9 cellular contexts compared by ENCODE assay signal in genomic region chr19:48724796-48725753, GRCh38. TPM values are rescaled to one million over a fixed set of nuclear protein-coding genes. Genes with fewer than 3 reads are reported as not detected.
DNase-seq lines count a peak whose midpoint lies in the region; ATAC-seq, FAIRE-seq and TF ChIP-seq lines count a peak whose summit lies in the region.
"Had no signal": no experiment of that assay in that cellular context is flagged by ENCODE, and none has a peak within 500 bp of the region (broad histone marks: within the 10 kb centered on the region; RNA-seq: fewer than 3 reads in every experiment).

No MANE protein-coding gene starts in this region.

- H3K27me3 ChIP-seq in astrocyte (ENCODE audit: insufficient read depth, low read length): no peaks in the 10 kb centered on the region
- H3K27me3 ChIP-seq in left ventricle myocardium inferior (ENCODE audit: low read depth): no peaks in the 10 kb centered on the region

- TF ChIP-seq CTCF in astrocyte (IDR thresholded peaks at IDR 0.05; ENCODE audit: insufficient read depth, low read depth, low read length) (no peak), left ventricle myocardium inferior (IDR thresholded peaks at IDR 0.05; ENCODE audit: borderline replicate concordance) (no peak)

- H3K36me3 Mint-ChIP-seq in astrocyte (ENCODE audit: low read depth, unreplicated experiment): peaks cover 2% of the 10 kb centered on the region

- DNase-seq in Ammon's horn (ENCODE audit: low spot score): peak; percentile 71
- DNase-seq in H54 (ENCODE audit: insufficient read length, low spot score): peak; percentile 75
- peak; percentile 89 for DNase-seq in NOMO-1 treated with DMSO at 0.1 percent for 48 hours (lab: John Stamatoyannopoulos, UW; ENCODE audit: unreplicated experiment)
- DNase-seq in astrocyte (ENCODE audit: low read depth): peak; percentile 71
- DNase-seq in left ventricle myocardium inferior: peak; percentile 52
- peak; percentile 80 for DNase-seq in sciatic nerve (ENCODE audit: low spot score)

- peaks cover 10% of the 10 kb centered on the region for H3K4me1 ChIP-seq in astrocyte (ENCODE audit: insufficient read depth, low read length)
- H3K4me1 ChIP-seq in left ventricle myocardium inferior: peaks cover 78% of the 10 kb centered on the region

- H3K4me2 ChIP-seq in astrocyte (ENCODE audit: low read length): peak overlapping the region; percentile 56

- intact Hi-C loops in left ventricle myocardium inferior (cut with micrococcal nuclease) (no loop called here), sciatic nerve (cut with DNase I) (no loop called here)

- H3K27ac ChIP-seq in astrocyte (ENCODE audit: low read depth, low read length) (peak overlapping the region; percentile 72), left ventricle myocardium inferior (replicated peaks) (peak overlapping the region; percentile 84)

- ATAC-seq in sciatic nerve: peak; percentile 30
- ATAC-seq in GM18870 (IDR thresholded peaks at IDR 0.05; ENCODE audit: unreplicated experiment): no peak
- no peak for ATAC-seq in GM21423 (IDR thresholded peaks at IDR 0.05; ENCODE audit: unreplicated experiment)

- peak overlapping the region; percentile 8 for H3K4me3 ChIP-seq in astrocyte (ENCODE audit: insufficient read depth, low read depth, low read length)
- peak overlapping the region; percentile 14 for H3K4me3 ChIP-seq in left ventricle myocardium inferior

- H3K27ac Mint-ChIP-seq in astrocyte (ENCODE audit: unreplicated experiment): peak overlapping the region; percentile 81

- peaks cover 8% of the 10 kb centered on the region for H3K4me1 Mint-ChIP-seq in astrocyte (ENCODE audit: low read depth, unreplicated experiment)

- FAIRE-seq in H54 (lab: Jason Lieb, UNC) (peak; percentile 27), astrocyte (lab: Jason Lieb, UNC) (no peak)

- H3K36me3 ChIP-seq in astrocyte (ENCODE audit: insufficient read depth, low read length) (no peaks in the 10 kb centered on the region), left ventricle myocardium inferior (peaks cover 13% of the 10 kb centered on the region)

- no peak for TF ChIP-seq POLR2A in H54 (IDR thresholded peaks at IDR 0.05; ENCODE audit: low read depth, low read length)

- H3K79me2 ChIP-seq in astrocyte (ENCODE audit: insufficient read depth, low read length): no peaks in the 10 kb centered on the region

- peaks cover 9% of the 10 kb centered on the region for H3K9me3 Mint-ChIP-seq in astrocyte (ENCODE audit: unreplicated experiment)

- no peaks in the 10 kb centered on the region for H3K27me3 Mint-ChIP-seq in astrocyte (ENCODE audit: low read depth, unreplicated experiment)

- peak overlapping the region; percentile 37 for H3K4me3 Mint-ChIP-seq in astrocyte (ENCODE audit: unreplicated experiment)

- H2AFZ ChIP-seq in astrocyte (ENCODE audit: low read depth, low read length): peak overlapping the region; percentile 77

- no peaks in the 10 kb centered on the region for H4K20me1 ChIP-seq in astrocyte (ENCODE audit: insufficient read depth, low read length)

- H3K9me3 ChIP-seq in astrocyte (ENCODE audit: insufficient read depth, low read depth, low read length) (no peaks in the 10 kb centered on the region), left ventricle myocardium inferior (replicated peaks) (no peaks in the 10 kb centered on the region)

- H3K9ac ChIP-seq in astrocyte (ENCODE audit: low read length): peak overlapping the region; percentile 27

RNA-seq across cellular contexts. Expression of gene MAMSTR, which starts 5.5 kb away (rescaled TPM):
- total RNA-seq in astrocyte (0.55 and 0.57 TPM in 2 replicates), left ventricle myocardium inferior (1.8 TPM), sciatic nerve (5.8 TPM)

RNA-seq across cellular contexts. Expression of gene RASIP1, which starts 15.3 kb away (rescaled TPM):
- 0.26 and 0.68 TPM in 2 replicates for total RNA-seq in astrocyte
- 13.9 TPM for total RNA-seq in left ventricle myocardium inferior
- 28.0 TPM for total RNA-seq in sciatic nerve

RNA-seq across cellular contexts. Expression of gene IZUMO1, which starts 21.6 kb away (rescaled TPM):
- total RNA-seq in astrocyte (not detected in 2 replicates), left ventricle myocardium inferior (0.60 TPM), sciatic nerve (0.27 TPM)
- total RNA-seq: mononuclear cell had no signal

RNA-seq across cellular contexts. Expression of gene FUT1, which starts 27.4 kb away (rescaled TPM):
- total RNA-seq in astrocyte (0.65 and 0.91 TPM in 2 replicates), left ventricle myocardium inferior (1.8 TPM), sciatic nerve (3.6 TPM)
- total RNA-seq: mononuclear cell had no signal

RNA-seq across cellular contexts. Expression of gene FUT2, which starts 29.3 kb away (rescaled TPM):
- total RNA-seq in astrocyte (not detected in 2 replicates), left ventricle myocardium inferior (not detected), sciatic nerve (not detected)
- total RNA-seq: mononuclear cell had no signal
